In genomic region chr19:2782936-2783780, GRCh38 we compare ENCODE assay signal across 8 cellular contexts. TPM values are rescaled to one million over a fixed set of nuclear protein-coding genes. Genes with fewer than 3 reads are reported as not detected.
A peak's percentile ranks its signal among the peaks of the same experiment; 100 is the strongest.
DNase-seq lines count a peak whose midpoint lies in the region; ATAC-seq and TF ChIP-seq lines count a peak whose summit lies in the region.

TSS of gene SGTA (minus strand) at chr19:2783273. CDS start at chr19:2769068, 14,205 bp downstream.

- H3K36me3 Mint-ChIP-seq in T-helper 17 cell (ENCODE audit: low read depth) (no peaks in the 10 kb centered on the region), progenitor cell of endocrine pancreas (ENCODE audit: insufficient read depth) (no peaks in the 10 kb centered on the region)

- TF ChIP-seq CTCF in left ventricle myocardium inferior (IDR thresholded peaks at IDR 0.05; ENCODE audit: borderline replicate concordance): peak; percentile 60
- peak; percentile 48 for TF ChIP-seq CTCF in progenitor cell of endocrine pancreas (IDR thresholded peaks at IDR 0.05; ENCODE audit: unreplicated experiment)

- H3K9me3 Mint-ChIP-seq in progenitor cell of endocrine pancreas (ENCODE audit: low read depth): no peaks in the 10 kb centered on the region

- peak; percentile 91 for TF ChIP-seq POLR2A in GM15510 (IDR thresholded peaks at IDR 0.05; ENCODE audit: borderline replicate concordance, extremely low read depth, insufficient read length)

- H3K4me1 ChIP-seq in left ventricle myocardium inferior: peaks cover 84% of the 10 kb centered on the region

- H3K27ac ChIP-seq in left ventricle myocardium inferior (replicated peaks): peak within 1 kb of the TSS; percentile 98

- H3K27me3 Mint-ChIP-seq in T-helper 17 cell (no peaks in the 10 kb centered on the region), progenitor cell of endocrine pancreas (no peaks in the 10 kb centered on the region)

- DNase-seq in NCI-H1694 treated with DMSO at 0.1 percent for 48 hours (lab: John Stamatoyannopoulos, UW) (peak; percentile 94), T-helper 17 cell (peak; percentile 87 to 92 (median 88)), amygdala (lab: John Stamatoyannopoulos, UW) (peak; percentile 76 to 99 (median 98)), left ventricle myocardium inferior (peak; percentile 98), progenitor cell of endocrine pancreas (ENCODE audit: low spot score, unreplicated experiment) (peak; percentile 96), ureter (ENCODE audit: low spot score) (peak; percentile 99)

- no peaks in the 10 kb centered on the region for H3K27me3 ChIP-seq in left ventricle myocardium inferior (ENCODE audit: low read depth)

- H3K4me1 Mint-ChIP-seq in T-helper 17 cell (peaks cover 21% of the 10 kb centered on the region), progenitor cell of endocrine pancreas (ENCODE audit: low read depth) (peaks cover 26% of the 10 kb centered on the region)

- peak within 1 kb of the TSS; percentile 100 for H3K4me3 ChIP-seq in left ventricle myocardium inferior

- no peaks in the 10 kb centered on the region for H3K36me3 ChIP-seq in left ventricle myocardium inferior

- H3K9me3 ChIP-seq in T-helper 17 cell (ENCODE audit: control insufficient read depth, low read length, poor library complexity, severe bottlenecking): no peaks in the 10 kb centered on the region
- no peaks in the 10 kb centered on the region for H3K9me3 ChIP-seq in left ventricle myocardium inferior (replicated peaks)

- H3K27ac Mint-ChIP-seq in T-helper 17 cell: peak within 1 kb of the TSS; percentile 89
- H3K27ac Mint-ChIP-seq in progenitor cell of endocrine pancreas: peak within 1 kb of the TSS; percentile 99

- intact Hi-C loops in left ventricle myocardium inferior (cut with micrococcal nuclease): no loop called here

- H3K4me3 Mint-ChIP-seq in T-helper 17 cell (peak within 1 kb of the TSS; percentile 89), progenitor cell of endocrine pancreas (ENCODE audit: low read depth) (peak within 1 kb of the TSS; percentile 93)

- ATAC-seq in HG02885 (IDR thresholded peaks at IDR 0.05; ENCODE audit: poor library complexity, unreplicated experiment): peak; percentile 76
- peak; percentile 67 for ATAC-seq in T-helper 17 cell

RNA-seq across cellular contexts. Expression of gene SGTA, which starts in this region (rescaled TPM):
- total RNA-seq in T-helper 17 cell: 10 to 100 TPM; 29.2 to 31.9 TPM
- 72.6 TPM for total RNA-seq in left ventricle myocardium inferior
- 74.1 and 77.5 TPM in 2 replicates for total RNA-seq in progenitor cell of endocrine pancreas
- total RNA-seq in ureter: 45.7 TPM

Comparison
In these comparisons a context has a peak if more than half of its experiments do, and no peak if none do; other contexts are left out.
1. Peak in every context shown above with its lines: DNase-seq, ATAC-seq, H3K4me3 ChIP-seq and H3K27ac ChIP-seq.